Comparison of ENCODE assay signal across 1 cellular context in genomic region chr7:158781217-158781975, GRCh38.
TF ChIP-seq lines count a peak whose summit lies in the region.

No MANE protein-coding gene starts in this region.

TF ChIP-seq in WTC11, 78 proteins besides CTCF, POLR2A, EP300 and RAD21 (continued from another document):
- no peak for TF ChIP-seq ZNF281 (CRISPR knock-in tag; IDR thresholded peaks at IDR 0.05)
- no peak for TF ChIP-seq ZNF425 (CRISPR knock-in tag; conservative IDR thresholded peaks at IDR 0.05)
